ENCODE assay signal across 16 cellular contexts in genomic region chr9:129749575-129749974, GRCh38. TPM values are rescaled to one million over a fixed set of nuclear protein-coding genes. Genes with fewer than 3 reads are reported as not detected.
DNase-seq lines count a peak whose midpoint lies in the region; TF ChIP-seq lines count a peak whose summit lies in the region.
"Had no signal": no experiment of that assay in that cellular context is flagged by ENCODE, and none has a peak within 500 bp of the region (broad histone marks: within the 10 kb centered on the region; RNA-seq: fewer than 3 reads in every experiment).

No MANE protein-coding gene starts in this region.

- H3K14ac ChIP-seq in neuronal stem cell (ENCODE audit: low read length) = no peak overlapping the region

- H3K4me3 Mint-ChIP-seq in Caco-2 (ENCODE audit: unreplicated experiment) = peak overlapping the region; percentile 31
- H3K4me3 Mint-ChIP-seq: CD8-positive, alpha-beta memory T cell had no signal

- H3F3A ChIP-seq in PC-9 (ENCODE audit: insufficient read depth, low read depth) = peaks cover 79% of the 10 kb centered on the region

- H3K27ac ChIP-seq in PC-9 (peak overlapping the region; percentile 94), mammary epithelial cell (ENCODE audit: insufficient read depth, low read depth, low read length) (peak overlapping the region; percentile 38), neuronal stem cell (replicated peaks; ENCODE audit: low read length) (no peak overlapping the region), esophagus squamous epithelium (peak overlapping the region in 1 of 4 donors; percentile 33)

- dilution Hi-C loops in mammary epithelial cell (cut with HindIII; ENCODE audit: low sequenced_read_pairs) = no loop called here

- peak overlapping the region; percentile 11 for H2AK5ac ChIP-seq in neuronal stem cell (ENCODE audit: low read depth, low read length)

- BruUV-seq in Caco-2 (replicated peaks; lab: Mats Ljungman, UMichigan) (no TSS peak), PC-9 (replicated peaks; lab: Mats Ljungman, UMichigan) (no TSS peak), mammary epithelial cell (replicated peaks; lab: Mats Ljungman, UMichigan) (no TSS peak)

- H4K8ac ChIP-seq in neuronal stem cell (ENCODE audit: low read depth, low read length) = no peak overlapping the region

- peaks cover 27% of the 10 kb centered on the region for H3K4me1 ChIP-seq in Caco-2
- H3K4me1 ChIP-seq in PC-9 (replicated peaks; ENCODE audit: insufficient read depth) = peaks cover 49% of the 10 kb centered on the region
- H3K4me1 ChIP-seq in mammary epithelial cell (ENCODE audit: insufficient read depth, low read length) = peaks cover 58% of the 10 kb centered on the region
- H3K4me1 ChIP-seq in neuronal stem cell (ENCODE audit: control insufficient read depth in 2 of 2, insufficient read depth in 1 of 2, low read depth in 1 of 2, low read length in 2 of 2) = peaks cover 10 to 14% of the 10 kb centered on the region in 2 donors
- H3K4me1 ChIP-seq in esophagus squamous epithelium = peaks cover 19 to 39% (median 20%) of the 10 kb centered on the region in 3 donors

- H3K27me3 Mint-ChIP-seq in Caco-2 (ENCODE audit: insufficient read depth, unreplicated experiment) = no peaks in the 10 kb centered on the region

- H4K91ac ChIP-seq in neuronal stem cell (ENCODE audit: low read depth, low read length, poor library complexity) = no peak overlapping the region

- H2AFZ ChIP-seq in PC-9 (no peak overlapping the region), mammary epithelial cell (ENCODE audit: low read depth, low read length) (no peak overlapping the region), neuronal stem cell (ENCODE audit: low read length) (no peak overlapping the region)

- 87% methylated on average over 6 of the region's 6 CpGs for WGBS in mammary epithelial cell (ENCODE audit: low coverage, missing lambda C conversion rate)
- WGBS in neuronal stem cell (ENCODE audit: extremely low coverage in 2 of 2, insufficient read length in 2 of 2, insufficient replicate concordance in 1 of 2), 2 donors = no CpG with 5 or more reads among the region's 6 CpGs
- WGBS in esophagus squamous epithelium, 2 donors = 93 to 96% methylated on average over 6 of the region's 6 CpGs

- H3K36me3 Mint-ChIP-seq in Caco-2 (ENCODE audit: insufficient read depth, unreplicated experiment) = peaks cover 5% of the 10 kb centered on the region
- H3K36me3 Mint-ChIP-seq: CD8-positive, alpha-beta memory T cell had no signal

- no peak overlapping the region for H2BK15ac ChIP-seq in neuronal stem cell (ENCODE audit: low read length)

- TF ChIP-seq POLR2A in esophagus squamous epithelium (IDR thresholded peaks at IDR 0.05) = no peak

- no peak overlapping the region for H2BK12ac ChIP-seq in neuronal stem cell (ENCODE audit: low read length)

- no peak overlapping the region for H3K4ac ChIP-seq in neuronal stem cell (ENCODE audit: low read length)

- H3K9ac ChIP-seq in mammary epithelial cell (ENCODE audit: insufficient read depth, low read length) (peak overlapping the region; percentile 14), neuronal stem cell (ENCODE audit: low read depth, low read length, poor library complexity) (no peak overlapping the region)

- CTCF ChIA-PET in Caco-2 (lab: Charles Lee) (interaction anchor here (1.5 kb wide), 1 partner anchor 12 kb away, joined by 8 read pairs; no protein-coding TSS in a partner anchor), PC-9 (lab: Charles Lee) (interaction anchor here (0.5 to 2.2 kb wide), 7 partner anchors 10 to 125 kb away, joined by 3 to 18 read pairs (median 4); no protein-coding TSS in a partner anchor), mammary epithelial cell (lab: Charles Lee; ENCODE audit: low non-redundant PET) (no interaction called here)

- H3K4me3 ChIP-seq in Caco-2 (ENCODE audit: low read depth, low read length) (no peak overlapping the region), PC-9 (peak overlapping the region; percentile 85), mammary epithelial cell (replicated peaks in 1 of 3; ENCODE audit: insufficient read depth in 1 of 3, low read depth in 2 of 3, low read length in 3 of 3) (no peak overlapping the region), neuronal stem cell (ENCODE audit: low read length in 2 of 2) (no peak overlapping the region), esophagus squamous epithelium (no peak overlapping the region)

- no peaks in the 10 kb centered on the region for H3K27me3 ChIP-seq in Caco-2 (replicated peaks; ENCODE audit: control insufficient read depth, insufficient read depth, low read length)
- H3K27me3 ChIP-seq in PC-9 (ENCODE audit: insufficient read depth, low read depth) = no peaks in the 10 kb centered on the region
- no peaks in the 10 kb centered on the region for H3K27me3 ChIP-seq in mammary epithelial cell (ENCODE audit: insufficient read depth, low read length)
- peaks cover 0 to 53% (median 0%) of the 10 kb centered on the region in 3 experiments for H3K27me3 ChIP-seq in neuronal stem cell (ENCODE audit: control insufficient read depth in 3 of 3, insufficient read depth in 3 of 3, low read depth in 1 of 3, low read length in 3 of 3)
- peaks cover 0 to 5% (median 0%) of the 10 kb centered on the region in 4 donors for H3K27me3 ChIP-seq in esophagus squamous epithelium

- POLR2A ChIA-PET in Caco-2 (lab: Charles Lee) (no interaction called here), PC-9 (lab: Charles Lee; ENCODE audit: unreplicated experiment) (interaction anchor here (0.5 to 2.6 kb wide), 8 partner anchors 10 to 114 kb away, joined by 3 to 28 read pairs (median 10); no protein-coding TSS in a partner anchor)

- H3K4me2 ChIP-seq in PC-9 = peak overlapping the region; percentile 90
- peak overlapping the region; percentile 63 for H3K4me2 ChIP-seq in mammary epithelial cell (ENCODE audit: insufficient read depth, low read depth, low read length)
- H3K4me2 ChIP-seq in neuronal stem cell (ENCODE audit: insufficient read depth, low read length, poor library complexity, severe bottlenecking) = no peak overlapping the region

- H3K79me2 ChIP-seq in PC-9 (ENCODE audit: low read depth) (peaks cover 77% of the 10 kb centered on the region), mammary epithelial cell (ENCODE audit: insufficient read depth, low read length) (no peaks in the 10 kb centered on the region)

- DNase-seq in Caco-2 (peak; percentile 30 to 54), PC-9 (no peak), mammary epithelial cell (no peak), neuronal stem cell (ENCODE audit: low spot score) (no peak), NCI-H526 treated with DMSO at 0.1 percent for 48 hours (lab: John Stamatoyannopoulos, UW) (no peak), NCI-H2029 (lab: John Stamatoyannopoulos, UW) (no peak), esophagus squamous epithelium (lab: John Stamatoyannopoulos, UW) (no peak), cerebellar cortex (ENCODE audit: low spot score) (no peak)
- DNase-seq: CD8-positive, alpha-beta memory T cell; DMS 273 treated with DMSO at 0.1 percent for 48 hours; GF-D8; Karpas-422; NCI-H1105; NCI-H187; OCI-M1 had no signal

- no peaks in the 10 kb centered on the region for H3K79me1 ChIP-seq in neuronal stem cell (ENCODE audit: low read depth, low read length)

- peak overlapping the region; percentile 76 for H3K27ac Mint-ChIP-seq in Caco-2 (ENCODE audit: unreplicated experiment)
- H3K27ac Mint-ChIP-seq: CD8-positive, alpha-beta memory T cell had no signal

- intact Hi-C loops in Caco-2 (cut with micrococcal nuclease; ENCODE audit: unreplicated experiment) = no loop called here
- intact Hi-C loops in PC-9 (cut with micrococcal nuclease; ENCODE audit: unreplicated experiment) = no loop called here
- intact Hi-C loops in mammary epithelial cell (cut with micrococcal nuclease) = no loop called here
- intact Hi-C loops in esophagus squamous epithelium (cut with DNase I) = no loop called here

- H4K20me1 ChIP-seq in PC-9 (ENCODE audit: insufficient read depth) = peaks cover 18% of the 10 kb centered on the region; the same call in 1 of the 2 replicates
- no peaks in the 10 kb centered on the region for H4K20me1 ChIP-seq in mammary epithelial cell (ENCODE audit: insufficient read depth, low read length)
- H4K20me1 ChIP-seq: BLaER1 treated with 17β-estradiol and CSF1 and Interleukin-3, amounts not matched to agents 10 nM and 100 nM had no signal

- no peak overlapping the region for H3K23ac ChIP-seq in neuronal stem cell (ENCODE audit: low read depth, low read length, poor library complexity)

- no peaks in the 10 kb centered on the region for H3K9me3 ChIP-seq in Caco-2
- H3K9me3 ChIP-seq in PC-9 (ENCODE audit: insufficient read depth, low read depth) = no peaks in the 10 kb centered on the region
- H3K9me3 ChIP-seq in mammary epithelial cell (replicated peaks; ENCODE audit: insufficient read depth, low read length) = no peaks in the 10 kb centered on the region
- no peaks in the 10 kb centered on the region for H3K9me3 ChIP-seq in neuronal stem cell (replicated peaks in 1 of 2; ENCODE audit: control insufficient read depth in 2 of 2, insufficient read depth in 1 of 2, low read depth in 1 of 2, low read length in 2 of 2)
- no peaks in the 10 kb centered on the region for H3K9me3 ChIP-seq in esophagus squamous epithelium
- H3K9me3 ChIP-seq: BLaER1 treated with 17β-estradiol and CSF1 and Interleukin-3, amounts not matched to agents 10 nM and 100 nM had no signal

- no peak overlapping the region for H2BK120ac ChIP-seq in neuronal stem cell (ENCODE audit: low read depth, low read length)

- H3K4me1 Mint-ChIP-seq in Caco-2 (ENCODE audit: low read depth, unreplicated experiment) = peaks cover 13% of the 10 kb centered on the region

- no peaks in the 10 kb centered on the region for H3K9me3 Mint-ChIP-seq in Caco-2 (ENCODE audit: unreplicated experiment)
- H3K9me3 Mint-ChIP-seq: CD8-positive, alpha-beta memory T cell had no signal

- H3K36me3 ChIP-seq in Caco-2 (ENCODE audit: control insufficient read depth, insufficient read depth, low read length) (no peaks in the 10 kb centered on the region), PC-9 (ENCODE audit: low read depth) (peaks cover 45% of the 10 kb centered on the region), mammary epithelial cell (ENCODE audit: insufficient read depth, low read length) (no peaks in the 10 kb centered on the region), neuronal stem cell (replicated peaks in 1 of 2; ENCODE audit: control insufficient read depth in 2 of 2, insufficient read depth in 2 of 2, low read length in 2 of 2) (no peaks in the 10 kb centered on the region), esophagus squamous epithelium (peaks cover 0 to 17% (median 0%) of the 10 kb centered on the region in 3 donors)

- TF ChIP-seq CTCF in Caco-2 (IDR thresholded peaks at IDR 0.05; ENCODE audit: insufficient read depth in 1 of 2, low read depth in 1 of 2, low read length in 1 of 2, severe bottlenecking in 1 of 2, unreplicated experiment in 1 of 2) = no peak
- TF ChIP-seq CTCF in PC-9 (conservative IDR thresholded peaks at IDR 0.05) = no peak
- no peak for TF ChIP-seq CTCF in mammary epithelial cell (conservative IDR thresholded peaks at IDR 0.05 in 1 of 2, IDR thresholded peaks at IDR 0.05 in 1 of 2; ENCODE audit: extremely low read depth in 1 of 2, insufficient read depth in 1 of 2, low read depth in 1 of 2, low read length in 2 of 2)
- TF ChIP-seq CTCF in esophagus squamous epithelium (IDR thresholded peaks at IDR 0.05) = no peak

- H3K18ac ChIP-seq in neuronal stem cell (ENCODE audit: low read length) = no peak overlapping the region

- no peaks in the 10 kb centered on the region for H3K9me2 ChIP-seq in PC-9 (ENCODE audit: insufficient read depth)

- H2BK5ac ChIP-seq in neuronal stem cell (ENCODE audit: low read length) = no peak overlapping the region

- in situ Hi-C loops in mammary epithelial cell (cut with MboI; ENCODE audit: low sequenced_read_pairs in 2 of 2) = no loop called here

RNA-seq across cellular contexts. Expression of gene PTGES, which starts 3.3 kb away (rescaled TPM):
- 4.0 and 5.6 TPM in 2 replicates for total RNA-seq in Caco-2 (2022)
- 116 and 119 TPM in 2 replicates for total RNA-seq in PC-9 (2021)
- 10 to 100 TPM in 1 of 2 donors, 1 to 10 TPM in 1; 6.2 to 57.2 TPM for total RNA-seq in mammary epithelial cell
- 59.6 TPM for polyA plus RNA-seq in mammary epithelial cell
- polyA minus RNA-seq in mammary epithelial cell = 69.8 TPM
- polyA plus RNA-seq in neuronal stem cell (2013, experiment 1 of 2) = 4.1 TPM
- 4.1 TPM for polyA plus RNA-seq in neuronal stem cell (2013, experiment 2 of 2)
- total RNA-seq in esophagus squamous epithelium = 10 to 100 TPM in 3 of 4 donors, 1 to 10 TPM in 1; 5.6 to 31.2 (median 14.9) TPM
- total RNA-seq: CD8-positive, alpha-beta memory T cell had no signal
- polyA plus RNA-seq: CD8-positive, alpha-beta memory T cell had no signal

RNA-seq across cellular contexts. Expression of gene TOR1B, which starts 53.4 kb away (rescaled TPM):
- total RNA-seq in Caco-2 (2022) (22.8 and 28.0 TPM in 2 replicates), PC-9 (2021) (26.5 and 30.5 TPM in 2 replicates), mammary epithelial cell (10 to 100 TPM; 19.7 to 29.2 TPM), esophagus squamous epithelium (10 to 100 TPM; 16.1 to 17.3 (median 17.0) TPM)
- 20.7 TPM for polyA plus RNA-seq in mammary epithelial cell
- polyA minus RNA-seq in mammary epithelial cell = 6.5 TPM
- 7.8 TPM for polyA plus RNA-seq in neuronal stem cell (2013, experiment 1 of 2)
- 9.0 TPM for polyA plus RNA-seq in neuronal stem cell (2013, experiment 2 of 2)

Comparison
In these comparisons a context has a peak if more than half of its experiments do, and no peak if none do; other contexts are left out.
1. DNase-seq: peak in Caco-2 (2 of 2); none in PC-9 (0 of 2), mammary epithelial cell (single experiment), neuronal stem cell (single experiment), NCI-H526 treated with DMSO at 0.1 percent for 48 hours (single experiment), NCI-H2029 (single experiment), esophagus squamous epithelium (single experiment) and cerebellar cortex (single experiment).